ENCODE assay signal across 16 cellular contexts in the genomic region with DNA sequence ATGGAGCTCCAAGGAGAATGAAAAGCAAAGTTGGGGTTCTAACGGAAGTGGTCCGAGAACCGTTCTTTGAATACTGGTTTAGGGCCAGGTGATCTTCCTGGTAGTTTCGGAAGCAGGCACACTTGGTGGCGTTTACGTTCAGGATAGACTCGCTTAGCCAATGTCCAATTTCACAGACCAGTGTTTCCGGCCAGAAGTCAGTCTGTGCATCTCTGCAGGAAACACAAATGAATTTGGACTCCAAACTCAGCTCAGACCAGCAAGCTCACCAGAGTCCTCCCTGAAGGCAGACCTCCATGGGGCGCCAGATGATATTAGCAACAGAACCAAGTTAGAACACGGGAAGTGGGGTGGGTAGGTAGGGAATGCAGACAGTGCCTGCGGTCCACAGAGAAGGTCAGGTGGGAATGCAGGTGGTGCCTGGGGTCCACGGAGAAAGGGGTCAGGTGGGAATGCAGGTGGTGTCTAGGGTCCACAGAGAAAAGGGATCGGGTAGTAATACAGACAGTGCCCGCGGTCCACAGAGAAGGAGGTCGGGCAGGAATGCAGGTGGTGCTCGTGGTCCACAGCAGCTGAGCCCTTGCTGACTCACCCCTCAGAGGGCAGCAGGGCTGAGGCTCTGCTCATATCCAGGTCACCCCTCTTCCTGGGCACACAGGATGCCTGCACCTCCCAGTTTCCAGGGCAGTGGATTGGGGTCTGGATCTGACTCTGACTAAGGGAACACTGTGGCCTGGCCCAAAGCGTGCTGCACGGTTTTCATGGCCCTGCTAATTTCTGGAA.
DNase-seq lines count a peak whose midpoint lies in the region; ATAC-seq and TF ChIP-seq lines count a peak whose summit lies in the region.
"Had no signal": no experiment of that assay in that cellular context is flagged by ENCODE, and none has a peak within 500 bp of the region (broad histone marks: within the 10 kb centered on the region; RNA-seq: fewer than 3 reads in every experiment).

No MANE protein-coding gene starts in this region.

- no peak overlapping the region for H4K91ac ChIP-seq in trophoblast cell (ENCODE audit: low read depth, low read length)

- 0 out of 2 replicates have a peak overlapping the region, but pooled peaks have one; percentile 20 for H3K27ac Mint-ChIP-seq in GM23338
- no peak overlapping the region for H3K27ac Mint-ChIP-seq in HFFc6
- H3K27ac Mint-ChIP-seq: CD14-positive monocyte; CD4-positive, alpha-beta memory T cell had no signal

- no peaks in the 10 kb centered on the region for H3F3A ChIP-seq in GM23338 (replicated peaks; ENCODE audit: low read depth)

- H2BK120ac ChIP-seq in trophoblast cell (ENCODE audit: insufficient read depth, low read length, poor library complexity) = no peak overlapping the region

- H3K27me3 ChIP-seq in BLaER1 treated with 17β-estradiol and CSF1 and Interleukin-3, amounts not matched to agents 10 nM and 100 nM = no peaks in the 10 kb centered on the region
- H3K27me3 ChIP-seq in GM23338 (ENCODE audit: insufficient read depth) = no peaks in the 10 kb centered on the region
- no peaks in the 10 kb centered on the region for H3K27me3 ChIP-seq in trophoblast cell (ENCODE audit: insufficient read depth, low read length)
- no peaks in the 10 kb centered on the region for H3K27me3 ChIP-seq in aorta (ENCODE audit: control insufficient read depth in 1 of 2, insufficient read depth in 2 of 2, low read length in 1 of 2)
- H3K27me3 ChIP-seq: BE2C had no signal

- H3K4me3 ChIP-seq in BLaER1 treated with 17β-estradiol and CSF1 and Interleukin-3, amounts not matched to agents 10 nM and 100 nM = peak overlapping the region in 2 of 10 experiments; percentile 6 to 28; a peak in 3 of 20 replicates
- no peak overlapping the region for H3K4me3 ChIP-seq in GM23338
- no peak overlapping the region for H3K4me3 ChIP-seq in trophoblast cell (ENCODE audit: low read depth, low read length)
- no peak overlapping the region for H3K4me3 ChIP-seq in aorta (ENCODE audit: low read length in 2 of 2)

- H3K79me1 ChIP-seq in trophoblast cell (ENCODE audit: low read length) = no peaks in the 10 kb centered on the region

- no peak overlapping the region for H3K4me3 Mint-ChIP-seq in GM23338
- H3K4me3 Mint-ChIP-seq in HFFc6 = no peak overlapping the region
- H3K4me3 Mint-ChIP-seq: CD14-positive monocyte; CD4-positive, alpha-beta memory T cell; H9 had no signal

- peak overlapping the region in 5 of 11 experiments; percentile 19 to 80 (median 74); a peak in 9 of 22 replicates for H3K27ac ChIP-seq in BLaER1 treated with 17β-estradiol and CSF1 and Interleukin-3, amounts not matched to agents 10 nM and 100 nM
- no peak overlapping the region for H3K27ac ChIP-seq in GM23338 (ENCODE audit: low read depth)
- H3K27ac ChIP-seq in trophoblast cell (ENCODE audit: low read depth, low read length) = no peak overlapping the region
- no peak overlapping the region for H3K27ac ChIP-seq in aorta (ENCODE audit: low read depth in 1 of 2, low read length in 2 of 2)

- no peak overlapping the region for H3K23ac ChIP-seq in trophoblast cell (ENCODE audit: low read length)

- no peaks in the 10 kb centered on the region for H4K20me1 ChIP-seq in BLaER1 treated with 17β-estradiol and CSF1 and Interleukin-3, amounts not matched to agents 10 nM and 100 nM
- no peaks in the 10 kb centered on the region for H4K20me1 ChIP-seq in GM23338 (replicated peaks; ENCODE audit: insufficient read depth)

- H3K4me2 ChIP-seq in BLaER1 treated with 17β-estradiol and CSF1 and Interleukin-3, amounts not matched to agents 10 nM and 100 nM = peak overlapping the region in 8 of 11 experiments; percentile 12 to 86 (median 70); a peak in 12 of 22 replicates
- H3K4me2 ChIP-seq in GM23338 (no peak overlapping the region), trophoblast cell (ENCODE audit: low read length) (no peak overlapping the region)

- intact Hi-C loops in aorta (cut with DNase I) = no loop called here

- no peaks in the 10 kb centered on the region for H3K79me2 ChIP-seq in GM23338 (replicated peaks; ENCODE audit: insufficient read depth)
- no peaks in the 10 kb centered on the region for H3K79me2 ChIP-seq in trophoblast cell (ENCODE audit: control insufficient read depth, insufficient read depth, low read length, poor library complexity)

- peaks cover 23 to 61% (median 54%) of the 10 kb centered on the region in 11 experiments for H3K9me3 ChIP-seq in BLaER1 treated with 17β-estradiol and CSF1 and Interleukin-3, amounts not matched to agents 10 nM and 100 nM (replicated peaks in 1 of 11)
- peaks cover 4% of the 10 kb centered on the region for H3K9me3 ChIP-seq in trophoblast cell (ENCODE audit: insufficient read depth, low read depth, low read length)
- H3K9me3 ChIP-seq in aorta (ENCODE audit: control insufficient read depth, low read length) = peaks cover 9% of the 10 kb centered on the region
- H3K9me3 ChIP-seq: BE2C had no signal

- peaks cover 17 to 56% (median 48%) of the 10 kb centered on the region in 10 experiments for H3K4me1 ChIP-seq in BLaER1 treated with 17β-estradiol and CSF1 and Interleukin-3, amounts not matched to agents 10 nM and 100 nM
- peaks cover 8% of the 10 kb centered on the region for H3K4me1 ChIP-seq in GM23338 (ENCODE audit: insufficient read depth)
- H3K4me1 ChIP-seq in trophoblast cell (ENCODE audit: control insufficient read depth in 1 of 2, insufficient read depth in 2 of 2, low read length in 2 of 2) = no peaks in the 10 kb centered on the region
- no peaks in the 10 kb centered on the region for H3K4me1 ChIP-seq in aorta (ENCODE audit: control insufficient read depth in 1 of 2, insufficient read depth in 2 of 2, low read length in 2 of 2)
- H3K4me1 ChIP-seq: BE2C had no signal

- no peak overlapping the region for H2BK12ac ChIP-seq in trophoblast cell (ENCODE audit: low read length)

- DNase-seq in GM23338 (ENCODE audit: low spot score) = no peak
- DNase-seq in trophoblast cell = no peak
- no peak for DNase-seq in aorta
- DNase-seq in NAMALWA (ENCODE audit: low spot score) = no peak
- no peak for DNase-seq in HFFc6
- no peak for DNase-seq in T-helper 2 cell
- DNase-seq: ACHN; BE2C; CD4-positive, alpha-beta memory T cell; DND-41; EL; GOT3; H9; KG1 had no signal

- H3K36me3 Mint-ChIP-seq in GM23338 (ENCODE audit: low read depth) (peaks cover 3% of the 10 kb centered on the region; the same call in 1 of the 3 replicates), HFFc6 (ENCODE audit: low read depth) (no peaks in the 10 kb centered on the region; the same call in 1 of the 2 replicates)
- H3K36me3 Mint-ChIP-seq: CD14-positive monocyte; CD4-positive, alpha-beta memory T cell had no signal

- H3K14ac ChIP-seq in trophoblast cell (ENCODE audit: low read length) = no peak overlapping the region

- no peak overlapping the region for H3K4ac ChIP-seq in trophoblast cell (ENCODE audit: low read depth, low read length)

- ATAC-seq in GM23338 = no peak
- peak; percentile 25 for ATAC-seq in aorta (ENCODE audit: low FRiP score)

- no peak overlapping the region for H4K12ac ChIP-seq in trophoblast cell (ENCODE audit: low read depth, low read length)

- WGBS in trophoblast cell (ENCODE audit: extremely low coverage, insufficient coverage, insufficient read length) = no CpG with 5 or more reads among the region's 19 CpGs
- WGBS in aorta, 2 donors = 91% methylated on average over 19 of the region's 19 CpGs

- peaks cover 5% of the 10 kb centered on the region for H3K27me3 Mint-ChIP-seq in GM23338 (ENCODE audit: insufficient read depth, low read depth, poor library complexity)
- H3K27me3 Mint-ChIP-seq in HFFc6 (ENCODE audit: insufficient read depth) = no peaks in the 10 kb centered on the region
- H3K27me3 Mint-ChIP-seq: CD4-positive, alpha-beta memory T cell had no signal

- H3K9ac ChIP-seq in BLaER1 treated with 17β-estradiol and CSF1 and Interleukin-3, amounts not matched to agents 10 nM and 100 nM = no peak overlapping the region
- H3K9ac ChIP-seq in trophoblast cell (ENCODE audit: low read length) = peak overlapping the region; percentile 21

- H2AFZ ChIP-seq in GM23338 (no peak overlapping the region), trophoblast cell (ENCODE audit: insufficient read depth, low read length, poor library complexity) (no peak overlapping the region)

- no peak overlapping the region for H4K8ac ChIP-seq in trophoblast cell (ENCODE audit: low read depth, low read length)

- no peak overlapping the region for H2AK5ac ChIP-seq in trophoblast cell (ENCODE audit: low read length)

- no peak overlapping the region for H2BK5ac ChIP-seq in trophoblast cell (ENCODE audit: low read depth, low read length, poor library complexity)

- no peak for TF ChIP-seq CTCF in GM23338 (conservative IDR thresholded peaks at IDR 0.05; ENCODE audit: low read depth in 2 of 2)
- no peak for TF ChIP-seq CTCF in HFFc6 (IDR thresholded peaks at IDR 0.05)

- 0 out of 22 replicates have a peak, but pooled peaks cover 0 to 4% (median 0%) of the 10 kb centered on the region in 11 experiments for H3K36me3 ChIP-seq in BLaER1 treated with 17β-estradiol and CSF1 and Interleukin-3, amounts not matched to agents 10 nM and 100 nM
- H3K36me3 ChIP-seq in GM23338 (ENCODE audit: insufficient read depth) = peaks cover under 1% of the 10 kb centered on the region; the same call in 1 of the 2 replicates
- no peaks in the 10 kb centered on the region for H3K36me3 ChIP-seq in trophoblast cell (ENCODE audit: control insufficient read depth in 1 of 2, insufficient read depth in 2 of 2, low read length in 2 of 2)
- no peaks in the 10 kb centered on the region for H3K36me3 ChIP-seq in aorta (ENCODE audit: control insufficient read depth in 1 of 2, insufficient read depth in 2 of 2, low read length in 1 of 2)

- H3K4me1 Mint-ChIP-seq in GM23338 = peaks cover 12% of the 10 kb centered on the region; the same call in 2 of the 3 replicates
- H3K4me1 Mint-ChIP-seq in HFFc6 (ENCODE audit: low read depth) = no peaks in the 10 kb centered on the region
- H3K4me1 Mint-ChIP-seq: CD14-positive monocyte had no signal

- H3K9me2 ChIP-seq in GM23338 (ENCODE audit: insufficient read depth) = 0 out of 2 replicates have a peak, but pooled peaks cover 4% of the 10 kb centered on the region

- H3K9me3 Mint-ChIP-seq in GM23338 (peaks cover 14% of the 10 kb centered on the region; the same call in 2 of the 3 replicates), HFFc6 (peaks cover 65% of the 10 kb centered on the region)

- H3K18ac ChIP-seq in trophoblast cell (ENCODE audit: low read length) = no peak overlapping the region

TF ChIP-seq in GM23338, 12 proteins besides CTCF, POLR2A, EP300 and RAD21 (continues in another document):
- no peak for TF ChIP-seq ZNF331 (CRISPR knock-in tag; IDR thresholded peaks at IDR 0.05; ENCODE audit: low read depth)

Comparison
In these comparisons a context has a peak if more than half of its experiments do, and no peak if none do; other contexts are left out.
1. H3K4me2 ChIP-seq: peak in BLaER1 treated with 17β-estradiol and CSF1 and Interleukin-3, amounts not matched to agents 10 nM and 100 nM (8 of 11); none in GM23338 (single experiment) and trophoblast cell (single experiment).